ENCODE assay signal across 9 cellular contexts in genomic region chr9:97307091-97307490, GRCh38. TPM values are rescaled to one million over a fixed set of nuclear protein-coding genes. Genes with fewer than 3 reads are reported as not detected.
DNase-seq lines count a peak whose midpoint lies in the region; ATAC-seq and TF ChIP-seq lines count a peak whose summit lies in the region.
"Had no signal": no experiment of that assay in that cellular context is flagged by ENCODE, and none has a peak within 500 bp of the region (broad histone marks: within the 10 kb centered on the region; RNA-seq: fewer than 3 reads in every experiment).

No MANE protein-coding gene starts in this region.

- DNase-seq in activated CD4-positive, alpha-beta T cell treated with anti-CD3 and anti-CD28 coated beads for 36 hours = peak; percentile 67
- no peak for DNase-seq in activated CD4-positive, alpha-beta T cell treated with anti-CD3 and anti-CD28 coated beads for 1 hour
- DNase-seq in epithelial cell of esophagus (ENCODE audit: low read depth) (peak; percentile 73), mesendoderm (peak; percentile 96), testis (peak; percentile 85), cerebellar cortex (ENCODE audit: low spot score) (no peak)

- H3K4me3 ChIP-seq in epithelial cell of esophagus (ENCODE audit: low read length) (no peak overlapping the region), mesendoderm (ENCODE audit: low read length) (no peak overlapping the region), testis (peak overlapping the region; percentile 12 to 22)

- H3K36me3 Mint-ChIP-seq in activated CD4-positive, alpha-beta T cell treated with anti-CD3 and anti-CD28 coated beads for 36 hours (ENCODE audit: low read depth) = no peaks in the 10 kb centered on the region

- peaks cover 11% of the 10 kb centered on the region for H3K27me3 Mint-ChIP-seq in activated CD4-positive, alpha-beta T cell treated with anti-CD3 and anti-CD28 coated beads for 36 hours

- intact Hi-C loops in activated CD4-positive, alpha-beta T cell treated with anti-CD3 and anti-CD28 coated beads for 36 hours (cut with DNase I, micrococcal nuclease) = no loop called here
- intact Hi-C loops in testis (cut with DNase I; ENCODE audit: low total_unique reads) = no loop called here

- H3K9me3 ChIP-seq in testis = no peaks in the 10 kb centered on the region

- H3K4me1 ChIP-seq in mesendoderm (ENCODE audit: control insufficient read depth, low read depth, low read length) (peaks cover 2% of the 10 kb centered on the region), testis (peaks cover 5% of the 10 kb centered on the region)

- no peak overlapping the region for H2BK120ac ChIP-seq in mesendoderm (ENCODE audit: low read depth, low read length)

- no peak overlapping the region for H2AK5ac ChIP-seq in mesendoderm (ENCODE audit: low read length)

- POLR2A ChIA-PET in activated CD4-positive, alpha-beta T cell treated with anti-CD3 and anti-CD28 coated beads for 36 hours (lab: Charles Lee) = no interaction called here

- no peak overlapping the region for H2BK5ac ChIP-seq in mesendoderm (ENCODE audit: low read length)

- no peak overlapping the region for H3K23ac ChIP-seq in mesendoderm (ENCODE audit: low read length)

- H3K9me3 Mint-ChIP-seq in activated CD4-positive, alpha-beta T cell treated with anti-CD3 and anti-CD28 coated beads for 36 hours (ENCODE audit: low read depth) = peaks cover 2% of the 10 kb centered on the region

- H3K79me1 ChIP-seq in mesendoderm (ENCODE audit: low read length) = no peaks in the 10 kb centered on the region

- no peak overlapping the region for H3K18ac ChIP-seq in mesendoderm (ENCODE audit: low read length)

- H3K56ac ChIP-seq in mesendoderm (ENCODE audit: low read length) = no peak overlapping the region

- no peaks in the 10 kb centered on the region for H3K4me1 Mint-ChIP-seq in activated CD4-positive, alpha-beta T cell treated with anti-CD3 and anti-CD28 coated beads for 36 hours
- H3K4me1 Mint-ChIP-seq: B cell had no signal

- no peak for TF ChIP-seq POLR2A in testis (IDR thresholded peaks at IDR 0.05)

- H3K27ac ChIP-seq in mesendoderm (ENCODE audit: low read depth, low read length) = no peak overlapping the region
- H3K27ac ChIP-seq in testis = no peak overlapping the region

- H4K8ac ChIP-seq in mesendoderm (ENCODE audit: low read depth, low read length) = no peak overlapping the region

- H3K36me3 ChIP-seq in mesendoderm (ENCODE audit: control insufficient read depth, insufficient read depth, low read length) (no peaks in the 10 kb centered on the region), testis (ENCODE audit: low read depth, missing control alignments) (no peaks in the 10 kb centered on the region)

- CTCF ChIA-PET in activated CD4-positive, alpha-beta T cell treated with anti-CD3 and anti-CD28 coated beads for 36 hours (lab: Charles Lee) = interaction anchor here (0.6 to 0.7 kb wide), 2 partner anchors 47 to 983 kb away, joined by 3 to 4 read pairs; no protein-coding TSS in a partner anchor

- no peak overlapping the region for H3K27ac Mint-ChIP-seq in activated CD4-positive, alpha-beta T cell treated with anti-CD3 and anti-CD28 coated beads for 36 hours
- H3K27ac Mint-ChIP-seq: B cell had no signal

- H3K4ac ChIP-seq in mesendoderm (ENCODE audit: low read depth, low read length) = no peak overlapping the region

- no peak for TF ChIP-seq CTCF in epithelial cell of esophagus (IDR thresholded peaks at IDR 0.05; ENCODE audit: insufficient read depth, low read depth, low read length, missing control alignments)
- TF ChIP-seq CTCF in testis (IDR thresholded peaks at IDR 0.05) = no peak

- H3K27me3 ChIP-seq in mesendoderm (ENCODE audit: insufficient read depth, low read length, poor library complexity) (no peaks in the 10 kb centered on the region), testis (no peaks in the 10 kb centered on the region)

- H2BK15ac ChIP-seq in mesendoderm (replicated peaks; ENCODE audit: low read depth) = no peak overlapping the region

- ATAC-seq in activated CD4-positive, alpha-beta T cell treated with anti-CD3 and anti-CD28 coated beads for 36 hours = peak; percentile 55
- ATAC-seq in GM21825 (IDR thresholded peaks at IDR 0.05; ENCODE audit: unreplicated experiment) (no peak), GM18870 (IDR thresholded peaks at IDR 0.05; ENCODE audit: unreplicated experiment) (no peak)

- no peak overlapping the region for H4K5ac ChIP-seq in mesendoderm (ENCODE audit: low read length)

- H3K4me2 ChIP-seq in mesendoderm (ENCODE audit: low read length) = no peak overlapping the region

- H3K79me2 ChIP-seq in mesendoderm (ENCODE audit: control insufficient read depth, insufficient read depth, low read length) = no peaks in the 10 kb centered on the region

- H3K4me3 Mint-ChIP-seq in activated CD4-positive, alpha-beta T cell treated with anti-CD3 and anti-CD28 coated beads for 36 hours = no peak overlapping the region
- H3K4me3 Mint-ChIP-seq: B cell had no signal

- no peak overlapping the region for H3K9ac ChIP-seq in mesendoderm (ENCODE audit: low read length)

- WGBS in mesendoderm (ENCODE audit: extremely low coverage, insufficient coverage, low lambda C conversion rate) = no CpG with 5 or more reads among the region's 19 CpGs
- WGBS in testis, 2 donors = 9 to 17% methylated on average over 7 to 19 of the region's 19 CpGs

RNA-seq across cellular contexts. Expression of gene CCDC180, which starts 0.4 kb away (rescaled TPM):
- total RNA-seq in activated CD4-positive, alpha-beta T cell treated with anti-CD3 and anti-CD28 coated beads for 36 hours = 1 to 10 TPM in 1 of 2 experiments, under 1 TPM in 1; 0.90 to 1.3 TPM
- polyA plus RNA-seq in mesendoderm (2013, experiment 1 of 2) = 0.35 TPM
- polyA plus RNA-seq in mesendoderm (2013, experiment 2 of 2) = 0.31 TPM
- 10 to 100 TPM; 52.3 to 66.1 TPM for total RNA-seq in testis
- polyA plus RNA-seq in testis (ENCODE audit: insufficient read depth, low read depth, low replicate concordance) = 89.3 TPM

Comparison
In these comparisons a context has a peak if more than half of its experiments do, and no peak if none do; other contexts are left out.
1. DNase-seq: peak in activated CD4-positive, alpha-beta T cell treated with anti-CD3 and anti-CD28 coated beads for 36 hours (single experiment), epithelial cell of esophagus (single experiment), mesendoderm (single experiment) and testis (single experiment); none in activated CD4-positive, alpha-beta T cell treated with anti-CD3 and anti-CD28 coated beads for 1 hour (single experiment) and cerebellar cortex (single experiment).
2. H3K4me3 ChIP-seq: peak in testis (2 of 2); none in epithelial cell of esophagus (single experiment) and mesendoderm (single experiment).
3. RNA of gene CCDC180, which starts 0.4 kb away (total RNA-seq): 52.3 to 66.1 TPM in testis; 0.90 to 1.3 TPM in activated CD4-positive, alpha-beta T cell treated with anti-CD3 and anti-CD28 coated beads for 36 hours; every median in the first group is over 10 times any median in the second.